In the genomic region with DNA sequence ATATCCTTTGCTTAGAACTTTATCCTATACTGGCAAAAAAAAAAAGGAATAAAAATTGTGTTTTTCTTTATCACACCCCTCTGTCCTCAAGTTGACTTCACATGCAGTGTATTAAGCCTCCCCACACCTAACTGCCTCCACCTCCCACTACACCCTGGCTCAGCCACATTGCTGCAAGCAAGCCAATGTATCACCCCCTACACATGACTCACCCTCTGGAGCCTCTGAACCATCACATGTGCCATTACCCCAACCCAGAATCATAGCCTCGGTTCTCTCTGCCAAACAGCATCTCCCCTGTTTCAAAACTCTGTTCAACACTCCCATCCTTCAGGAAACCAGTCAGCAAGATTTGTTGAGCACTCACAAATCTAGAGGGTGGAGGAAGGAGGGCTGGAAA, we compare ENCODE assay signal across 15 cellular contexts.
DNase-seq lines count a peak whose midpoint lies in the region; ATAC-seq and TF ChIP-seq lines count a peak whose summit lies in the region.
"Had no signal": no experiment of that assay in that cellular context is flagged by ENCODE, and none has a peak within 500 bp of the region (broad histone marks: within the 10 kb centered on the region; RNA-seq: fewer than 3 reads in every experiment).

No MANE protein-coding gene starts in this region.

- no peak overlapping the region for H2AFZ ChIP-seq in MM.1S (ENCODE audit: low read length)

- ATAC-seq in gastroesophageal sphincter, result peak; percentile 53
- ATAC-seq in GM19463 (IDR thresholded peaks at IDR 0.05; ENCODE audit: unreplicated experiment), result no peak
- ATAC-seq: stimulated activated naive B cell treated with anti-CD40 and anti-IgM and Interleukin-4, amounts not matched to agents 10 μg/mL and 1 μg/mL and 100 μg/mL, for 72 hours had no signal

- H3K9me3 ChIP-seq in gastroesophageal sphincter (no peaks in the 10 kb centered on the region), MM.1S (replicated peaks; ENCODE audit: insufficient read depth, low read length) (no peaks in the 10 kb centered on the region)

- H3K27me3 ChIP-seq in gastroesophageal sphincter, result no peaks in the 10 kb centered on the region
- no peaks in the 10 kb centered on the region for H3K27me3 ChIP-seq in MM.1S (replicated peaks; ENCODE audit: insufficient read depth, low read length)
- H3K27me3 ChIP-seq: BLaER1 treated with 17β-estradiol and CSF1 and Interleukin-3, amounts not matched to agents 10 nM and 100 nM; dorsolateral prefrontal cortex had no signal

- H3K79me2 ChIP-seq in MM.1S (ENCODE audit: low read length), result no peaks in the 10 kb centered on the region

- H3K27ac ChIP-seq in gastroesophageal sphincter (no peak overlapping the region), MM.1S (ENCODE audit: low read length) (no peak overlapping the region)
- H3K27ac ChIP-seq: BLaER1 treated with 17β-estradiol and CSF1 and Interleukin-3, amounts not matched to agents 10 nM and 100 nM; dorsolateral prefrontal cortex had no signal

- peaks cover 0 to 15% of the 10 kb centered on the region in 2 donors for H3K36me3 ChIP-seq in gastroesophageal sphincter
- H3K36me3 ChIP-seq in MM.1S (replicated peaks; ENCODE audit: insufficient read depth, low read length), result no peaks in the 10 kb centered on the region

- TF ChIP-seq EP300 in gastroesophageal sphincter (IDR thresholded peaks at IDR 0.05), result no peak

- peaks cover 0 to 8% (median 6%) of the 10 kb centered on the region in 3 donors for H3K4me1 ChIP-seq in gastroesophageal sphincter
- no peaks in the 10 kb centered on the region for H3K4me1 ChIP-seq in MM.1S (ENCODE audit: low read length)

- no peaks in the 10 kb centered on the region for H4K20me1 ChIP-seq in MM.1S (ENCODE audit: insufficient read depth, low read length)
- H4K20me1 ChIP-seq: BLaER1 treated with 17β-estradiol and CSF1 and Interleukin-3, amounts not matched to agents 10 nM and 100 nM had no signal

- no peak overlapping the region for H3K9ac ChIP-seq in MM.1S (ENCODE audit: low read length)
- H3K9ac ChIP-seq: BLaER1 treated with 17β-estradiol and CSF1 and Interleukin-3, amounts not matched to agents 10 nM and 100 nM had no signal

- no peaks in the 10 kb centered on the region for H3K27me3 Mint-ChIP-seq in endothelial cell (ENCODE audit: unreplicated experiment)
- H3K27me3 Mint-ChIP-seq: stimulated activated naive B cell treated with anti-CD40 and anti-IgM and Interleukin-4, amounts not matched to agents 10 μg/mL and 1 μg/mL and 100 μg/mL, for 72 hours had no signal

- no peak overlapping the region for H3K27ac Mint-ChIP-seq in endothelial cell (ENCODE audit: unreplicated experiment)
- H3K27ac Mint-ChIP-seq: stimulated activated naive B cell treated with anti-CD40 and anti-IgM and Interleukin-4, amounts not matched to agents 10 μg/mL and 1 μg/mL and 100 μg/mL, for 72 hours; T-helper 1 cell treated with Interleukin-12 subunit alpha and Interleukin-12 subunit beta and Interleukin-4 antibody, amounts not matched to agents 30 μg/mL and 1 μg/mL, for 36 hours had no signal

- H3K4me3 Mint-ChIP-seq in endothelial cell (ENCODE audit: unreplicated experiment), result no peak overlapping the region
- H3K4me3 Mint-ChIP-seq: stimulated activated naive B cell treated with anti-CD40 and anti-IgM and Interleukin-4, amounts not matched to agents 10 μg/mL and 1 μg/mL and 100 μg/mL, for 72 hours; T-helper 1 cell treated with Interleukin-12 subunit alpha and Interleukin-12 subunit beta and Interleukin-4 antibody, amounts not matched to agents 30 μg/mL and 1 μg/mL, for 36 hours had no signal

- in situ Hi-C loops in ACHN (cut with HindIII; ENCODE audit: low pct_ligation_motif_present, low pct_unique_long_range_greater_than_20kb, low sequenced_read_pairs), result no loop called here

- WGBS in gastroesophageal sphincter (ENCODE audit: low coverage in 1 of 2), 2 donors, result 50 to 67% methylated on average over 1 of the region's 1 CpG

- H3K4me3 ChIP-seq in gastroesophageal sphincter (no peak overlapping the region), MM.1S (ENCODE audit: low read length) (no peak overlapping the region)
- H3K4me3 ChIP-seq: BLaER1 treated with 17β-estradiol and CSF1 and Interleukin-3, amounts not matched to agents 10 nM and 100 nM; dorsolateral prefrontal cortex had no signal

- no peaks in the 10 kb centered on the region for H3F3A ChIP-seq in MM.1S (ENCODE audit: insufficient read depth, low read length)

- no peak for TF ChIP-seq POLR2A in gastroesophageal sphincter (IDR thresholded peaks at IDR 0.05)

- H3K9me3 Mint-ChIP-seq in endothelial cell (ENCODE audit: unreplicated experiment), result no peaks in the 10 kb centered on the region
- H3K9me3 Mint-ChIP-seq: T-helper 1 cell treated with Interleukin-12 subunit alpha and Interleukin-12 subunit beta and Interleukin-4 antibody, amounts not matched to agents 30 μg/mL and 1 μg/mL, for 36 hours had no signal

- H3K36me3 Mint-ChIP-seq in endothelial cell (ENCODE audit: low read depth, unreplicated experiment), result peaks cover 13% of the 10 kb centered on the region

- no peaks in the 10 kb centered on the region for H3K9me2 ChIP-seq in MM.1S (replicated peaks; ENCODE audit: insufficient read depth, low read length)

- DNase-seq in ACHN (peak; percentile 15), EL (peak; percentile 30), RKO (ENCODE audit: low spot score) (peak; percentile 8), MM.1S (no peak), HT-29 (ENCODE audit: low spot score) (no peak), endothelial cell (ENCODE audit: low spot score) (no peak)
- DNase-seq: dorsolateral prefrontal cortex; NCI-H1092 treated with DMSO at 0.1 percent for 48 hours; NCI-H526; RPMI8226; stimulated activated naive B cell treated with anti-CD40 and anti-IgM and Interleukin-4, amounts not matched to agents 10 μg/mL and 1 μg/mL and 100 μg/mL, for 72 hours had no signal

- peaks cover 3% of the 10 kb centered on the region for H3K4me1 Mint-ChIP-seq in endothelial cell (ENCODE audit: unreplicated experiment)

- no peak overlapping the region for H3K4me2 ChIP-seq in MM.1S (ENCODE audit: low read depth, low read length)

- TF ChIP-seq CTCF in gastroesophageal sphincter (IDR thresholded peaks at IDR 0.05), result no peak
- no peak for TF ChIP-seq CTCF in MM.1S (IDR thresholded peaks at IDR 0.05; ENCODE audit: low read length)
- no peak for TF ChIP-seq CTCF in endothelial cell (IDR thresholded peaks at IDR 0.05; ENCODE audit: unreplicated experiment)

Comparison
In these comparisons a context has a peak if more than half of its experiments do, and no peak if none do; other contexts are left out.
1. DNase-seq: peak in ACHN (single experiment), EL (single experiment) and RKO (single experiment); none in MM.1S (single experiment), HT-29 (single experiment) and endothelial cell (single experiment).